In genomic region chr14:106334428-106335107, GRCh38 we compare ENCODE assay signal across 8 cellular contexts.
DNase-seq lines count a peak whose midpoint lies in the region; ATAC-seq, FAIRE-seq and TF ChIP-seq lines count a peak whose summit lies in the region.
"Not testable (repeated sequence)": the region's sequence is repeated elsewhere in the genome, so short reads cannot be mapped to it uniquely, and the experiment has no call there.

No MANE protein-coding gene starts in this region.

- not testable (repeated sequence) for H3K9ac ChIP-seq in GM12878 (ENCODE audit: control insufficient read depth, insufficient read depth, low read length)

- not testable (repeated sequence) for H3K36me3 ChIP-seq in KOPT-K1 (ENCODE audit: insufficient read depth, low read length); GM12878 (ENCODE audit: control insufficient read depth in 2 of 2, insufficient read depth in 2 of 2, low read length in 1 of 2); testis (ENCODE audit: low read depth, missing control alignments)

- not testable (repeated sequence) for H3K79me2 ChIP-seq in GM12878 (ENCODE audit: control insufficient read depth, insufficient read depth, low read length)

- TF ChIP-seq CTCF in GM12878 (IDR thresholded peaks at IDR 0.05 in 2 of 3, conservative IDR thresholded peaks at IDR 0.05 in 1 of 3; ENCODE audit: control insufficient read depth in 2 of 3, extremely low read depth in 1 of 3, insufficient read depth in 1 of 3, low read depth in 3 of 3, low read length in 3 of 3) = not testable (repeated sequence)
- TF ChIP-seq CTCF in testis (IDR thresholded peaks at IDR 0.05) = peak in 2 of 3 experiments; percentile 21 to 59

- CTCF ChIA-PET in GM12878 (lab: Yijun Ruan, JAX) = not testable (repeated sequence)

- in situ Hi-C loops in GM12878 (cut with MboI) = not testable (repeated sequence)

- RAD21 ChIA-PET in GM12878 (lab: Charles Lee; ENCODE audit: unreplicated experiment) = not testable (repeated sequence)

- BruUV-seq in GM12878 (replicated peaks; lab: Mats Ljungman, UMichigan) = not testable (repeated sequence)

- not testable (repeated sequence) for H3K9me3 Mint-ChIP-seq in naive B cell

- not testable (repeated sequence) for TF ChIP-seq POLR2A in GM12878 (IDR thresholded peaks at IDR 0.05; ENCODE audit: low read depth, low read length); testis (IDR thresholded peaks at IDR 0.05)

- H2AFZ ChIP-seq in GM12878 (ENCODE audit: control insufficient read depth, low read depth, low read length) = not testable (repeated sequence)

- TF ChIP-seq RAD21 in GM12878 (IDR thresholded peaks at IDR 0.05; ENCODE audit: insufficient read depth, low read depth, low read length) = not testable (repeated sequence)

- H3K4me1 Mint-ChIP-seq in naive B cell = peaks cover 0 to 15% (median 0%) of the 10 kb centered on the region in 3 donors

- FAIRE-seq in GM12878 (lab: Jason Lieb, UNC) = not testable (repeated sequence)

- H3K4me2 ChIP-seq in GM12878 (ENCODE audit: control insufficient read depth, insufficient read depth) = not testable (repeated sequence)

- TF ChIP-seq EP300 in GM12878 (IDR thresholded peaks at IDR 0.05; ENCODE audit: borderline replicate concordance in 1 of 2, control insufficient read depth in 1 of 2, low read depth in 2 of 2, low read length in 2 of 2) = not testable (repeated sequence)

- H3K27me3 ChIP-seq in GM12878 (replicated peaks in 1 of 2; ENCODE audit: control insufficient read depth in 2 of 2, insufficient read depth in 2 of 2, low read length in 1 of 2); testis: not testable (repeated sequence)

- peak overlapping the region in 7 of 8 donors; percentile 35 to 88 (median 52) for H3K4me3 Mint-ChIP-seq in naive B cell

- WGBS in GM12878 (ENCODE audit: insufficient coverage, insufficient replicate concordance, low lambda C conversion rate, missing lambda C conversion rate) = 4% methylated on average over 4 of the region's 16 CpGs
- 31 to 38% methylated on average over 16 of the region's 16 CpGs for WGBS in testis, 2 donors

- POLR2A ChIA-PET in GM12878 (lab: Charles Lee) = not testable (repeated sequence)

- H3K4me1 ChIP-seq in GM12878 (ENCODE audit: control insufficient read depth, insufficient read depth, low read length); testis: not testable (repeated sequence)

- peak overlapping the region; percentile 53; the same call in 1 of the 2 replicates for H3K4me3 ChIP-seq in GM08714 (ENCODE audit: low read length)
- not testable (repeated sequence) for H3K4me3 ChIP-seq in GM12878, testis

- not testable (repeated sequence) for H3K27me3 Mint-ChIP-seq in naive B cell

- H3K36me3 Mint-ChIP-seq in naive B cell = not testable (repeated sequence)

- not testable (repeated sequence) for H4K20me1 ChIP-seq in GM12878 (ENCODE audit: control insufficient read depth, insufficient read depth)

- DNase-seq in activated CD4-positive, alpha-beta T cell treated with anti-CD3 and anti-CD28 coated beads for 1 hour = peak; percentile 63
- peak; percentile 88 for DNase-seq in activated T-cell treated with anti-CD3 and anti-CD28 coated beads for 48 hours (ENCODE audit: low read depth)
- not testable (repeated sequence) for DNase-seq in GM12878 (ENCODE audit: low read depth, low spot score)
- peak; percentile 69 for DNase-seq in naive B cell
- DNase-seq in stimulated activated CD4-positive, alpha-beta T cell treated with anti-CD3 and anti-CD28 coated beads, Interleukin-4, amount 100 ng/mL, for 48 hours (ENCODE audit: low read depth in 2 of 2) = peak; percentile 93 to 100
- DNase-seq in testis = peak; percentile 74

- not testable (repeated sequence) for H3K9me3 ChIP-seq in KOPT-K1 (ENCODE audit: insufficient read depth, low read length, poor library complexity, severe bottlenecking); GM12878 (replicated peaks; ENCODE audit: control insufficient read depth, insufficient read depth, low read length); testis

- SMC1A ChIA-PET in GM12878 (lab: Charles Lee; ENCODE audit: uncharacterized antibody, unreplicated experiment) = not testable (repeated sequence)

- peak overlapping the region; percentile 61 for H3K27ac ChIP-seq in KOPT-K1 (ENCODE audit: low read depth, low read length, poor library complexity, severe bottlenecking)
- not testable (repeated sequence) for H3K27ac ChIP-seq in GM12878 (ENCODE audit: control insufficient read depth, insufficient read depth); testis

- intact Hi-C loops in GM12878 (cut with micrococcal nuclease; ENCODE audit: unreplicated experiment); testis (cut with DNase I; ENCODE audit: low total_unique reads): not testable (repeated sequence)

- H3K27ac Mint-ChIP-seq in naive B cell = peak overlapping the region in 1 of 6 donors; percentile 33

- ATAC-seq in GM12878 (peak; percentile 74), naive B cell (ENCODE audit: low read depth in 2 of 2) (peak; percentile 72 to 79)
